In the genomic region with DNA sequence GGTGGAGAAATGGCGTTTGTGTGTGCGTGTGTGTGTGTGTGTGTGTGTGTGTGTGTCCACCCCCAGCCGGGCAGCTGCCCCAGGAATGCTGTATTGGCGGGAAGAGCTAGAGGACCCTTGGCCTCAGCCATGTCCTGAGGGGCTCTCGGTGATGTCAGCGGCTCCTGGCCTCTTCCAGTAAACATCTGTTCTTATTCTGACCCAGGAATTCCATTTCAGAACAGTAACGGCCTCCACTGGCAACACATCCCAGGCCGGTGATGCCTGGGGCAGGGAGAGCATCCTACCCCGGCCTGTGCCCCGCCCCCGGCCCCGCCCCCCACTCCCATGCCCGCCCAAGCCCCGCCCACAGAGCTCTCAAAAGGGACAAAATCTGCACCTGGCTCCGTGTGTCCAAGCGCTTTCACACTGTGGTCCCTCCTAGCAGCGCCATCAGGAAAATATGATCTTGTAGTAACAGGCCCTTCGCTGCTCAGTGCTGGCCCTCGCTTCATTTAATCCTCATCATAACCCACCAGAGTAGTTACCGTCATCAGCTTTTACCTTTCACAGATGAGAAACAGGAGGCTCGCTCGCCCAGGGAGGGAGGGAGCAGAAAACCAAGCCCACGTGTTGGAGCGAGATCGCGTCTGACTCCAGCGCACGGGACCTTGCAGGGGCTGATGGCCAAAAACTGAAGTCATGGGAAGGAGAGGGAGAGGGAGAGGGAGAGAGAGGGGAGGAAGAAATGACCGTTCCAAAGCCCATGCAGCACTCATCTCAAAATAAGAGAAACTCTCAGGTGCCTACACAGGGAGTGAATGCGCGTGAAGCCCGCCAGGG, we compare ENCODE assay signal across 12 cellular contexts. TPM values are rescaled to one million over a fixed set of nuclear protein-coding genes. Genes with fewer than 3 reads are reported as not detected.
DNase-seq lines count a peak whose midpoint lies in the region; ATAC-seq and TF ChIP-seq lines count a peak whose summit lies in the region.
"Had no signal": no experiment of that assay in that cellular context is flagged by ENCODE, and none has a peak within 500 bp of the region (broad histone marks: within the 10 kb centered on the region; RNA-seq: fewer than 3 reads in every experiment).

No MANE protein-coding gene starts in this region.

- DNase-seq in AG09319 (ENCODE audit: extremely low read depth, low read depth) (peak; percentile 95), WTC11 (ENCODE audit: low spot score) (peak; percentile 49), heart left ventricle (peak; percentile 65 to 85 (median 71)), omental fat pad (ENCODE audit: low spot score) (no peak), NCI-H128 (lab: John Stamatoyannopoulos, UW; ENCODE audit: unreplicated experiment) (no peak)
- DNase-seq in activated T-cell treated with anti-CD3 and anti-CD28 coated beads, Interleukin-2, amount 50 U/mL, for 1 hour = no peak
- no peak for DNase-seq in stimulated activated CD4-positive, alpha-beta T cell treated with anti-CD3 and anti-CD28 coated beads, Interleukin-4, amount 100 ng/mL, for 24 hours
- DNase-seq: ACHN, cortex of kidney had no signal

- peak overlapping the region; percentile 69 for H3K4me3 Mint-ChIP-seq in WTC11

- ATAC-seq in WTC11 (peak; percentile 75), heart left ventricle (peak; percentile 36 to 90 (median 78)), omental fat pad (ENCODE audit: low FRiP score) (peak; percentile 42), GM19452 (IDR thresholded peaks at IDR 0.05; ENCODE audit: unreplicated experiment) (no peak)

- peak overlapping the region in 1 of 12 donors; percentile 5 for H3K4me3 ChIP-seq in heart left ventricle
- H3K4me3 ChIP-seq: lung had no signal

- no peaks in the 10 kb centered on the region for H3K36me3 ChIP-seq in heart left ventricle

- no peaks in the 10 kb centered on the region; the same call in 1 of the 2 replicates for H3K36me3 Mint-ChIP-seq in WTC11

- 35 to 41% (median 39%) methylated on average over 27 to 32 of the region's 32 CpGs for WGBS in heart left ventricle, 4 donors

- H3K27ac ChIP-seq in heart left ventricle = peak overlapping the region in 9 of 12 donors; percentile 15 to 78 (median 52)

- no peaks in the 10 kb centered on the region for H3K9me3 ChIP-seq in heart left ventricle

- H3K4me1 ChIP-seq in heart left ventricle = peaks cover 0 to 14% (median 0%) of the 10 kb centered on the region in 12 donors

- intact Hi-C loops in heart left ventricle (cut with DNase I) = no loop called here

- H3K9me3 Mint-ChIP-seq in WTC11 = peaks cover 5% of the 10 kb centered on the region; the same call in 1 of the 2 replicates

- H3K27me3 ChIP-seq in heart left ventricle = peaks cover 0 to 4% (median 0%) of the 10 kb centered on the region in 9 donors

- CTCF ChIA-PET in WTC11 (lab: Charles Lee) = interaction anchor here (0.6 to 1.7 kb wide), 7 partner anchors 10 to 183 kb away, joined by 3 to 10 read pairs (median 4); no protein-coding TSS in a partner anchor

- POLR2A ChIA-PET in WTC11 (lab: Charles Lee) = interaction anchor here (0.6 kb wide), 2 partner anchors 15 to 115 kb away, joined by 3 to 5 read pairs; no protein-coding TSS in a partner anchor

- H3K27me3 Mint-ChIP-seq in WTC11 (ENCODE audit: low read depth) = peaks cover 18% of the 10 kb centered on the region

- no peak; the same call in none of the 2 replicates for TF ChIP-seq CTCF in AG09319 (IDR thresholded peaks at IDR 0.05; ENCODE audit: low read depth, low read length)
- no peak for TF ChIP-seq CTCF in WTC11 (IDR thresholded peaks at IDR 0.05)
- no peak for TF ChIP-seq CTCF in heart left ventricle (IDR thresholded peaks at IDR 0.05)
- TF ChIP-seq CTCF in omental fat pad (IDR thresholded peaks at IDR 0.05) = no peak

- no peak for TF ChIP-seq POLR2A in heart left ventricle (IDR thresholded peaks at IDR 0.05)

- H3K27ac Mint-ChIP-seq in WTC11 = peak overlapping the region; percentile 23; the same call in 1 of the 2 replicates

- H3K4me1 Mint-ChIP-seq in WTC11 = peaks cover 18% of the 10 kb centered on the region

TF ChIP-seq in WTC11, 78 proteins besides CTCF, POLR2A, EP300 and RAD21:
- TF ChIP-seq TEAD1 (CRISPR knock-in tag; IDR thresholded peaks at IDR 0.05) (no peak), MYBL2 (CRISPR knock-in tag; IDR thresholded peaks at IDR 0.05) (peak; percentile 31; the same call in 1 of the 2 replicates), USF2 (CRISPR knock-in tag; IDR thresholded peaks at IDR 0.05) (peak; percentile 13; the same call in 1 of the 2 replicates), ZNF138 (CRISPR knock-in tag; conservative IDR thresholded peaks at IDR 0.05) (no peak)
- TF ChIP-seq, protein P1, sequence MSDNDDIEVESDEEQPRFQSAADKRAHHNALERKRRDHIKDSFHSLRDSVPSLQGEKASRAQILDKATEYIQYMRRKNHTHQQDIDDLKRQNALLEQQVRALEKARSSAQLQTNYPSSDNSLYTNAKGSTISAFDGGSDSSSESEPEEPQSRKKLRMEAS (CRISPR knock-in tag; IDR thresholded peaks at IDR 0.05) = peak; percentile 11; the same call in 1 of the 2 replicates

RNA-seq across cellular contexts. Expression of gene ADAMTS2, which starts 18.9 kb away (rescaled TPM):
- 6.9 to 11.2 TPM (median 9.0 TPM) in 3 replicates for total RNA-seq in WTC11 (2021)
- total RNA-seq in heart left ventricle = 10 to 100 TPM in 2 of 9 donors, 1 to 10 TPM in 7; 1.1 to 23.0 (median 5.5) TPM
- 1 to 10 TPM; 1.8 to 6.8 TPM for polyA plus RNA-seq in heart left ventricle
- total RNA-seq in omental fat pad = 10 to 100 TPM; 39.5 to 61.9 (median 56.4) TPM
- total RNA-seq: NCI-H460 had no signal

Comparison
In these comparisons a context has a peak if more than half of its experiments do, and no peak if none do; other contexts are left out.
1. DNase-seq: peak in AG09319 (single experiment), WTC11 (single experiment) and heart left ventricle (5 of 5); none in omental fat pad (single experiment), activated T-cell treated with anti-CD3 and anti-CD28 coated beads, Interleukin-2, amount 50 U/mL, for 1 hour (single experiment), NCI-H128 (single experiment) and stimulated activated CD4-positive, alpha-beta T cell treated with anti-CD3 and anti-CD28 coated beads, Interleukin-4, amount 100 ng/mL, for 24 hours (single experiment).